In the genomic region with DNA sequence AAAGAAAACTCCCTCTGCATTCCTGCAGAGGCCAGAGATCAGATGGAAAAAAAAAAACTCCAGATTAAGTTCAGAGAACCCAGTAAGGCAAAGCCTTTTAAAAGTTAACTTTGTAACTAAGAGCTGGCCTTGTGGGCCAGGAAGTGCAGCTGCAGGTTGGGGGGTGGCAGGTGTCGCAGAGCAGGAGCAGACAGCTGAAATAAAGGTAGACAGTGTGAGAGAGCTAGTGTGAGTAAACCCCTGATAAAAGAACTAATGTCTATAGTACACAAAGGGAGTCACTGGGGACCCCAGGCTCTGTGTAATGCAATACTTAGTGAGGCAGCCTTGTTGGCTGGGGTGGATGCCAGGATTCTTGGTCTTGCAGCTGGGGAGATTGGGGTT, we compare ENCODE assay signal across 12 cellular contexts. TPM values are rescaled to one million over a fixed set of nuclear protein-coding genes. Genes with fewer than 3 reads are reported as not detected.
DNase-seq lines count a peak whose midpoint lies in the region; ATAC-seq, FAIRE-seq and TF ChIP-seq lines count a peak whose summit lies in the region.
"Had no signal": no experiment of that assay in that cellular context is flagged by ENCODE, and none has a peak within 500 bp of the region (broad histone marks: within the 10 kb centered on the region; RNA-seq: fewer than 3 reads in every experiment).

No MANE protein-coding gene starts in this region.

- H3K9me3 ChIP-seq in pancreas = no peaks in the 10 kb centered on the region

- ATAC-seq in pancreas (peak; percentile 17 to 66 (median 48)), HG03521 (IDR thresholded peaks at IDR 0.05; ENCODE audit: unreplicated experiment) (no peak)
- ATAC-seq: SK-N-SH treated with all-trans-retinoic acid at 6 μM for 48 hours had no signal

- 31 to 46% methylated on average over 1 of the region's 1 CpG for WGBS in pancreas, 2 donors

- no peaks in the 10 kb centered on the region for H3K36me3 ChIP-seq in pancreas

- DNase-seq in DMS 273 (lab: John Stamatoyannopoulos, UW; ENCODE audit: unreplicated experiment) (peak; percentile 56), DMS 273 treated with DMSO at 0.1 percent for 48 hours (lab: John Stamatoyannopoulos, UW) (no peak), NCI-H345 treated with DMSO at 0.1 percent for 48 hours (lab: John Stamatoyannopoulos, UW; ENCODE audit: unreplicated experiment) (peak; percentile 21), ecto neural progenitor cell (ENCODE audit: low spot score) (peak; percentile 28), pancreas (peak in 1 of 6 donors; percentile 17), urothelium cell line (ENCODE audit: low spot score) (no peak), NCI-H2196 (lab: John Stamatoyannopoulos, UW; ENCODE audit: unreplicated experiment) (no peak)
- DNase-seq: activated T-cell treated with anti-CD3 and anti-CD28 coated beads, Interleukin-2, amount 50 U/mL, for 24 hours; NCI-H1048 had no signal

- FAIRE-seq in pancreas (lab: Jason Lieb, UNC) = no peak
- no peak for FAIRE-seq in urothelium cell line (lab: Jason Lieb, UNC)

- no peak overlapping the region for H3K4me3 ChIP-seq in pancreas

- H3K4me1 ChIP-seq in pancreas = peaks cover 0 to 11% (median 0%) of the 10 kb centered on the region in 3 donors

- H3K27me3 ChIP-seq in pancreas = no peaks in the 10 kb centered on the region

- peak overlapping the region in 3 of 4 donors; percentile 49 to 67 (median 58) for H3K27ac ChIP-seq in pancreas
- H3K27ac ChIP-seq: 22Rv1 had no signal

- no peak for TF ChIP-seq CTCF in pancreas (IDR thresholded peaks at IDR 0.05)

- intact Hi-C loops in pancreas (cut with DNase I) = no loop called here

RNA-seq across cellular contexts. Expression of a gene that starts 42.1 kb away (rescaled TPM):
- total RNA-seq in pancreas = 10 to 100 TPM in 2 of 6 donors, 1 to 10 TPM in 4; 7.9 to 12.3 (median 9.2) TPM
- 10 to 100 TPM; 21.1 to 21.3 TPM for polyA plus RNA-seq in pancreas

Comparison
In these comparisons a context has a peak if more than half of its experiments do, and no peak if none do; other contexts are left out.
1. DNase-seq: peak in DMS 273 (single experiment), NCI-H345 treated with DMSO at 0.1 percent for 48 hours (single experiment) and ecto neural progenitor cell (single experiment); none in DMS 273 treated with DMSO at 0.1 percent for 48 hours (single experiment), urothelium cell line (single experiment) and NCI-H2196 (single experiment).